Comparison of ENCODE assay signal across 19 cellular contexts in genomic region chr1:116751626-116752025, GRCh38. TPM values are rescaled to one million over a fixed set of nuclear protein-coding genes. Genes with fewer than 3 reads are reported as not detected.
DNase-seq lines count a peak whose midpoint lies in the region; ATAC-seq and TF ChIP-seq lines count a peak whose summit lies in the region.
"Had no signal": no experiment of that assay in that cellular context is flagged by ENCODE, and none has a peak within 500 bp of the region (broad histone marks: within the 10 kb centered on the region; RNA-seq: fewer than 3 reads in every experiment).

No MANE protein-coding gene starts in this region.

- peak overlapping the region; percentile 48 for H3K4me3 Mint-ChIP-seq in natural killer cell treated with Interleukin-12 subunit alpha and Interleukin-12 subunit beta and Interleukin-15 and Interleukin-18, amount 100 ng/mL, for 72 hours
- no peak overlapping the region for H3K4me3 Mint-ChIP-seq in natural killer cell
- H3K4me3 Mint-ChIP-seq: H9 had no signal

- DNase-seq in natural killer cell treated with Interleukin-12 subunit alpha and Interleukin-12 subunit beta and Interleukin-15 and Interleukin-18, amount 100 ng/mL, for 72 hours (ENCODE audit: low spot score): no peak
- no peak for DNase-seq in natural killer cell
- DNase-seq in NB4 (ENCODE audit: low read depth): peak; percentile 79
- DNase-seq in activated naive CD4-positive, alpha-beta T cell treated with anti-CD3 and anti-CD28 coated beads, Interleukin-2, amount 50 U/mL, for 72 hours (ENCODE audit: low spot score in 2 of 2): no peak
- no peak for DNase-seq in HPDE6-E6E7 (ENCODE audit: extremely low spot score)
- DNase-seq in NCI-H2029 treated with DMSO at 0.1 percent for 48 hours (lab: John Stamatoyannopoulos, UW): no peak
- no peak for DNase-seq in NK-92 (lab: John Stamatoyannopoulos, UW; ENCODE audit: unreplicated experiment)
- DNase-seq: aorta; colonic mucosa; DMS53; H9; islet precursor cell; NCI-H1092 treated with DMSO at 0.1 percent for 48 hours; sigmoid colon; stimulated activated CD4-positive, alpha-beta T cell treated with anti-CD3 and anti-CD28 coated beads, Interleukin-2, amount 100 ng/mL, for 48 hours; stimulated activated CD8-positive, alpha-beta memory T cell treated with anti-CD3 and anti-CD28 coated beads, Interleukin-4, amount 100 ng/mL, for 48 hours had no signal

- no peaks in the 10 kb centered on the region for H3K27me3 Mint-ChIP-seq in natural killer cell treated with Interleukin-12 subunit alpha and Interleukin-12 subunit beta and Interleukin-15 and Interleukin-18, amount 100 ng/mL, for 72 hours
- no peaks in the 10 kb centered on the region for H3K27me3 Mint-ChIP-seq in natural killer cell (ENCODE audit: low read depth in 2 of 2)

- peak overlapping the region; percentile 85 to 92 for H3K27ac Mint-ChIP-seq in natural killer cell treated with Interleukin-12 subunit alpha and Interleukin-12 subunit beta and Interleukin-15 and Interleukin-18, amount 100 ng/mL, for 72 hours
- peak overlapping the region in 1 of 2 donors; percentile 11 for H3K27ac Mint-ChIP-seq in natural killer cell
- H3K27ac Mint-ChIP-seq in activated naive CD4-positive, alpha-beta T cell treated with anti-CD3 and anti-CD28 coated beads, Interleukin-2, amount 50 U/mL, for 72 hours: peak overlapping the region; percentile 79 to 86
- H3K27ac Mint-ChIP-seq: H9 had no signal

- TF ChIP-seq POLR2A in NB4 (IDR thresholded peaks at IDR 0.05; ENCODE audit: extremely low read depth, insufficient read length): no peak

- peaks cover 34 to 35% of the 10 kb centered on the region in 2 donors for H3K4me1 Mint-ChIP-seq in natural killer cell treated with Interleukin-12 subunit alpha and Interleukin-12 subunit beta and Interleukin-15 and Interleukin-18, amount 100 ng/mL, for 72 hours (ENCODE audit: low read depth in 2 of 2)
- H3K4me1 Mint-ChIP-seq in natural killer cell: peaks cover 27 to 32% of the 10 kb centered on the region in 2 donors
- H3K4me1 Mint-ChIP-seq: H9 had no signal

- no peak overlapping the region for H3K4me3 ChIP-seq in NB4 (ENCODE audit: low read depth, low read length)
- H3K4me3 ChIP-seq: colonic mucosa, sigmoid colon, SJSA1 had no signal

- peaks cover 59% of the 10 kb centered on the region for H3K36me3 Mint-ChIP-seq in natural killer cell treated with Interleukin-12 subunit alpha and Interleukin-12 subunit beta and Interleukin-15 and Interleukin-18, amount 100 ng/mL, for 72 hours
- peaks cover 29% of the 10 kb centered on the region for H3K36me3 Mint-ChIP-seq in natural killer cell
- peaks cover 62 to 67% of the 10 kb centered on the region in 2 donors for H3K36me3 Mint-ChIP-seq in activated naive CD4-positive, alpha-beta T cell treated with anti-CD3 and anti-CD28 coated beads, Interleukin-2, amount 50 U/mL, for 72 hours

- intact Hi-C loops in natural killer cell (cut with micrococcal nuclease): no loop called here

- H3K9me3 Mint-ChIP-seq in natural killer cell treated with Interleukin-12 subunit alpha and Interleukin-12 subunit beta and Interleukin-15 and Interleukin-18, amount 100 ng/mL, for 72 hours: peaks cover 15% of the 10 kb centered on the region
- H3K9me3 Mint-ChIP-seq in natural killer cell: peaks cover 4 to 12% of the 10 kb centered on the region in 2 donors
- peaks cover 16 to 26% of the 10 kb centered on the region in 2 donors for H3K9me3 Mint-ChIP-seq in activated naive CD4-positive, alpha-beta T cell treated with anti-CD3 and anti-CD28 coated beads, Interleukin-2, amount 50 U/mL, for 72 hours

- TF ChIP-seq CTCF in natural killer cell (IDR thresholded peaks at IDR 0.05): no peak
- no peak for TF ChIP-seq CTCF in NB4 (IDR thresholded peaks at IDR 0.05; ENCODE audit: low read depth, low read length)

- no peak for ATAC-seq in natural killer cell treated with Interleukin-12 subunit alpha and Interleukin-12 subunit beta and Interleukin-15 and Interleukin-18, amount 100 ng/mL, for 72 hours
- ATAC-seq in natural killer cell (no peak), GM21717 (IDR thresholded peaks at IDR 0.05; ENCODE audit: unreplicated experiment) (no peak)
- no peak for ATAC-seq in activated naive CD4-positive, alpha-beta T cell treated with anti-CD3 and anti-CD28 coated beads, Interleukin-2, amount 50 U/mL, for 72 hours
- ATAC-seq: esophagus mucosa had no signal

RNA-seq across cellular contexts. Expression of gene CD2, which starts 2.6 kb away (rescaled TPM):
- total RNA-seq in natural killer cell treated with Interleukin-12 subunit alpha and Interleukin-12 subunit beta and Interleukin-15 and Interleukin-18, amount 100 ng/mL, for 72 hours: 100 to 1,000 TPM in 1 of 2 donors, 10 to 100 TPM in 1; 71.4 to 140 TPM
- total RNA-seq in natural killer cell: 10 to 100 TPM; 30.4 to 93.4 (median 60.8) TPM
- 100 to 1,000 TPM; 291 to 437 TPM for total RNA-seq in activated naive CD4-positive, alpha-beta T cell treated with anti-CD3 and anti-CD28 coated beads, Interleukin-2, amount 50 U/mL, for 72 hours
- total RNA-seq: H9, SJSA1 had no signal
